Comparison of ENCODE assay signal across 13 cellular contexts in the genomic region with DNA sequence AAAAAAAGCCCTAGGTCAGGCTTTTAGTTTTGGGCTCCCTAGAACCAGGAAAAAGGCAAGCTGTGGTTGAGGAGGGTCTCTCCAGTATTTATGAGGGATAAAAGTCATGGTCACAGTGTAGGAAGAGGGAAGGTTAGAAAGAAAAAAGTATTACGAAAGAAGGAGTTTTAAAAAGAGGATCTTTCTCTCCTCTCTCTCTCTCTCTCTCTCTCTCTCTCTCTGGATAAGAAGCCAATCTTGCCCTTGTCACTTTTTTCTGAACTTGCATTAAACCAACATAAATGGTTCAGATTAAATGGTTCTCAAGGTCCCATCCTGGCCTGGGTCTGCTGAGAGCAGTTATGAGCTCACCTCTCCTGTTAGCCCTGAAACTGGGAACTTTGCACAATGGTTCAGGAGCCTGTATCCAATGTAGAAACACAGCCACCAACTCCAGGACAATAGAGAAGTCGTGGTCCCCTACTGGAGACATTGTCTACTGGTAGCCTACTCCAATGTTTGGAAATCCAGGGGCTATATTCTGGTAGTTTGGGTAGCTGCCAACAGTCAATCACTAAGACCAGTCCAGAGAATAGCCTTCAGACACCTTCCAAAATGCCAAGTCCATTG.
"Had no signal": no experiment of that assay in that cellular context is flagged by ENCODE, and none has a peak within 500 bp of the region (broad histone marks: within the 10 kb centered on the region; RNA-seq: fewer than 3 reads in every experiment).

No MANE protein-coding gene starts in this region.

- H3K4me1 ChIP-seq: pancreas, testis had no signal

- H3K36me3 ChIP-seq: brain microvascular endothelial cell, lower lobe of right lung, pancreas had no signal

- H3K4me3 ChIP-seq: lower lobe of right lung, pancreas, testis had no signal

- DNase-seq: activated CD4-positive, alpha-beta T cell treated with anti-CD3 and anti-CD28 coated beads for 4 hours; brain microvascular endothelial cell; dermis blood vessel endothelial cell; erythroblast; lower lobe of right lung; pancreas; stimulated activated CD4-positive, alpha-beta T cell treated with anti-CD3 and anti-CD28 coated beads, Interleukin-12 subunit alpha, Interleukin-12 subunit beta, amount 100 ng/mL, for 4 hours; stimulated activated naive CD4-positive, alpha-beta T cell; T1000; testis had no signal

- H3K4me3 Mint-ChIP-seq: mesothelial cell of epicardium had no signal

- H3K9me3 ChIP-seq: lower lobe of right lung, pancreas, testis had no signal

- H3K36me3 Mint-ChIP-seq: activated naive CD4-positive, alpha-beta T cell treated with anti-CD3 and anti-CD28 coated beads, Interleukin-2, amount 50 U/mL, for 72 hours; mesothelial cell of epicardium had no signal

- ATAC-seq: activated naive CD4-positive, alpha-beta T cell treated with anti-CD3 and anti-CD28 coated beads, Interleukin-2, amount 50 U/mL, for 72 hours; lower lobe of right lung; pancreas had no signal

- H3K9me3 Mint-ChIP-seq: activated naive CD4-positive, alpha-beta T cell treated with anti-CD3 and anti-CD28 coated beads, Interleukin-2, amount 50 U/mL, for 72 hours had no signal

- H3K27ac ChIP-seq: brain microvascular endothelial cell, lower lobe of right lung, pancreas, testis, VCaP had no signal
